11 cellular contexts compared by ENCODE assay signal in the genomic region with DNA sequence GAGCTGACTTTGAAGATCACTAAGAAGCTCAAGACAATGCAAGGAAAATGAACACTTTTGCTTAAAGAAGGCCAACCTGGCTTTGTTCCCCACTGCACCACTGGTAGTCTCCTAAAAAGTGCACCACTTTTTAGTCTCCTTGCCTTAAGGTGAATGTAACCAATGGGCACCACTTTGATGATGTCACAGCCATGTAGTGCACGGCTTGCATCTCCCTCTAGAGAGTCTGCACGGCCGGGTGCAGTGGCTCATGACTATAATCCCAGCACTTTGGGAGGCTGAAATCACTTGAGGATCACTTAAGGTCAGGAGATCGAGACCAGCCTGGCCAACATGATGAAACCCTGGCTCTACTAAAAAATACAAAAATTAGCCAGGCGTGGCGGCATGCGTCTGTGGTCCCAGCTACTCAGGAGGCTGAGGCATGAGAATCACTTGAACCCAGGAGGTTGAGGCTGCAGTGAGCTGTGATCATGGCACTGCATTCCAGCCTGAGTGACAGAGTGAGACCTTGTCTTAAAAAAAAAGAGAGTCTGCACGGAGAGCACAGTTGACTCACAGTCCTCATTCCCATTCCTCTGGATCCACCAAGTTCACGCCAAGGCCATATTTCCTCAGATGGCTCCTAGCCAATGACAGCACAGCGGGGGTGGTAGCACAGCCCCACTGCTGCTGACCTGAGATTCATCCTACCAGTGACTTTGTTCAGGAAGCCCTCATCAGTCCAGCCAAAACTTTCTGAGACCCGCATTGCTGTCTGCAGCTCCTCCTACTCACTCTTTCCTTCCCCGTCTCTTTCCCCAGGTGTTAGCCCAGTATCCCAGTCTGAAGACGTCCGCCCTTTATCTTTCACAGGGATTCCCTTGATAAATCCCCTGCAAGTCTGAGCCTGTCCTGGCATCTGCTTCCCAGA. TPM values are rescaled to one million over a fixed set of nuclear protein-coding genes. Genes with fewer than 3 reads are reported as not detected.
DNase-seq lines count a peak whose midpoint lies in the region; ATAC-seq and TF ChIP-seq lines count a peak whose summit lies in the region.
"Had no signal": no experiment of that assay in that cellular context is flagged by ENCODE, and none has a peak within 500 bp of the region (broad histone marks: within the 10 kb centered on the region; RNA-seq: fewer than 3 reads in every experiment).

No MANE protein-coding gene starts in this region.

- no peaks in the 10 kb centered on the region for H3K36me3 Mint-ChIP-seq in glutamatergic neuron (ENCODE audit: unreplicated experiment)
- no peaks in the 10 kb centered on the region for H3K36me3 Mint-ChIP-seq in activated CD8-positive, alpha-beta memory T cell treated with anti-CD3 and anti-CD28 coated beads, Interleukin-2, amount 10 ng/mL, durations not matched to agents 7 days and 5 days
- H3K36me3 Mint-ChIP-seq: activated naive CD4-positive, alpha-beta T cell treated with anti-CD3 and anti-CD28 coated beads, Interleukin-2, amount 10 ng/mL, durations not matched to agents 7 days and 5 days had no signal

- no peak for TF ChIP-seq CTCF in adrenal gland (IDR thresholded peaks at IDR 0.05)
- TF ChIP-seq CTCF in glutamatergic neuron (IDR thresholded peaks at IDR 0.05; ENCODE audit: partially characterized antibody, unreplicated experiment): no peak
- TF ChIP-seq CTCF in gastrocnemius medialis (IDR thresholded peaks at IDR 0.05 in 4 of 5, conservative IDR thresholded peaks at IDR 0.05 in 1 of 5): no peak

- H3K27me3 ChIP-seq in adrenal gland (no peaks in the 10 kb centered on the region), gastrocnemius medialis (no peaks in the 10 kb centered on the region)
- H3K27me3 ChIP-seq: left lung had no signal

- H3K27me3 Mint-ChIP-seq in glutamatergic neuron (ENCODE audit: unreplicated experiment): no peaks in the 10 kb centered on the region
- H3K27me3 Mint-ChIP-seq in activated CD8-positive, alpha-beta memory T cell treated with anti-CD3 and anti-CD28 coated beads, Interleukin-2, amount 10 ng/mL, durations not matched to agents 7 days and 5 days: peaks cover 14% of the 10 kb centered on the region

- TF ChIP-seq POLR2A in adrenal gland (IDR thresholded peaks at IDR 0.05) (peak in 1 of 2 donors; percentile 41), gastrocnemius medialis (IDR thresholded peaks at IDR 0.05) (no peak)

- DNase-seq in EH (ENCODE audit: low read depth) (peak; percentile 99), adrenal gland (peak; percentile 75 to 92 (median 82)), glutamatergic neuron (no peak), gastrocnemius medialis (peak in 1 of 2 donors; percentile 62), KBM-7 (no peak), medulla oblongata (ENCODE audit: extremely low spot score) (no peak), NCI-H187 (lab: John Stamatoyannopoulos, UW) (no peak)
- no peak for DNase-seq in activated CD8-positive, alpha-beta memory T cell treated with anti-CD3 and anti-CD28 coated beads, Interleukin-2, amount 10 ng/mL, durations not matched to agents 7 days and 5 days
- DNase-seq: activated naive CD4-positive, alpha-beta T cell treated with anti-CD3 and anti-CD28 coated beads, Interleukin-2, amount 10 ng/mL, durations not matched to agents 7 days and 5 days; SW 1271 had no signal

- peaks cover 30 to 41% of the 10 kb centered on the region in 2 donors for H3K4me1 ChIP-seq in adrenal gland (replicated peaks in 1 of 2)
- peaks cover 27 to 31% of the 10 kb centered on the region in 2 donors for H3K4me1 ChIP-seq in gastrocnemius medialis

- CTCF ChIA-PET in activated CD8-positive, alpha-beta memory T cell treated with anti-CD3 and anti-CD28 coated beads, Interleukin-2, amount 10 ng/mL, durations not matched to agents 7 days and 5 days (lab: Charles Lee): no interaction called here

- H3K9me3 Mint-ChIP-seq in glutamatergic neuron (ENCODE audit: unreplicated experiment): peaks cover 5% of the 10 kb centered on the region
- H3K9me3 Mint-ChIP-seq in activated CD8-positive, alpha-beta memory T cell treated with anti-CD3 and anti-CD28 coated beads, Interleukin-2, amount 10 ng/mL, durations not matched to agents 7 days and 5 days (ENCODE audit: low read depth): no peaks in the 10 kb centered on the region
- H3K9me3 Mint-ChIP-seq: activated naive CD4-positive, alpha-beta T cell treated with anti-CD3 and anti-CD28 coated beads, Interleukin-2, amount 10 ng/mL, durations not matched to agents 7 days and 5 days had no signal

- intact Hi-C loops in adrenal gland (cut with DNase I): loop anchor here in 1 of 2 donors (10.0 kb wide), 1 partner anchor 117 kb away; no protein-coding TSS in a partner anchor
- intact Hi-C loops in gastrocnemius medialis (cut with DNase I; ENCODE audit: low total_unique reads): loop anchor here (2.0 to 10.0 kb wide), 4 partner anchors 63 to 477 kb away; partner anchors contain the start of gene PPTC7

- no peaks in the 10 kb centered on the region for H3K9me3 ChIP-seq in adrenal gland (replicated peaks in 1 of 3)
- no peaks in the 10 kb centered on the region for H3K9me3 ChIP-seq in gastrocnemius medialis
- H3K9me3 ChIP-seq: left lung had no signal

- H3K27ac Mint-ChIP-seq in glutamatergic neuron (ENCODE audit: unreplicated experiment): no peak overlapping the region
- H3K27ac Mint-ChIP-seq in activated CD8-positive, alpha-beta memory T cell treated with anti-CD3 and anti-CD28 coated beads, Interleukin-2, amount 10 ng/mL, durations not matched to agents 7 days and 5 days: no peak overlapping the region
- H3K27ac Mint-ChIP-seq: activated naive CD4-positive, alpha-beta T cell treated with anti-CD3 and anti-CD28 coated beads, Interleukin-2, amount 10 ng/mL, durations not matched to agents 7 days and 5 days had no signal

- H3K4me1 Mint-ChIP-seq in glutamatergic neuron (ENCODE audit: low read depth, unreplicated experiment): peaks cover 13% of the 10 kb centered on the region
- H3K4me1 Mint-ChIP-seq in activated CD8-positive, alpha-beta memory T cell treated with anti-CD3 and anti-CD28 coated beads, Interleukin-2, amount 10 ng/mL, durations not matched to agents 7 days and 5 days: no peaks in the 10 kb centered on the region
- H3K4me1 Mint-ChIP-seq: activated naive CD4-positive, alpha-beta T cell treated with anti-CD3 and anti-CD28 coated beads, Interleukin-2, amount 10 ng/mL, durations not matched to agents 7 days and 5 days had no signal

- in situ Hi-C loops in gastrocnemius medialis (cut with MboI; ENCODE audit: low sequenced_read_pairs in 4 of 4) (loop anchor here in 1 of 4 donors (10.0 kb wide), 1 partner anchor 117 kb away; no protein-coding TSS in a partner anchor), KBM-7 (cut with MboI; ENCODE audit: low pct_unique_long_range_greater_than_20kb, low sequenced_read_pairs) (no loop called here)

- WGBS in adrenal gland, 4 donors: 37 to 48% (median 45%) methylated on average over 14 of the region's 14 CpGs

- peak in 1 of 2 donors; percentile 13 for ATAC-seq in gastrocnemius medialis
- no peak for ATAC-seq in activated CD8-positive, alpha-beta memory T cell treated with anti-CD3 and anti-CD28 coated beads, Interleukin-2, amount 10 ng/mL, durations not matched to agents 7 days and 5 days

- peak overlapping the region; percentile 2 for H3K4me3 Mint-ChIP-seq in glutamatergic neuron (ENCODE audit: unreplicated experiment)
- no peak overlapping the region for H3K4me3 Mint-ChIP-seq in activated CD8-positive, alpha-beta memory T cell treated with anti-CD3 and anti-CD28 coated beads, Interleukin-2, amount 10 ng/mL, durations not matched to agents 7 days and 5 days
- H3K4me3 Mint-ChIP-seq: activated naive CD4-positive, alpha-beta T cell treated with anti-CD3 and anti-CD28 coated beads, Interleukin-2, amount 10 ng/mL, durations not matched to agents 7 days and 5 days had no signal

- H3K4me3 ChIP-seq in adrenal gland (no peak overlapping the region), gastrocnemius medialis (no peak overlapping the region)
- H3K4me3 ChIP-seq: left lung had no signal

- H3K36me3 ChIP-seq in adrenal gland (replicated peaks in 1 of 2) (no peaks in the 10 kb centered on the region), gastrocnemius medialis (no peaks in the 10 kb centered on the region)
- H3K36me3 ChIP-seq: left lung had no signal

- peak overlapping the region; percentile 59 to 97 (median 90) for H3K27ac ChIP-seq in adrenal gland
- peak overlapping the region; percentile 90 to 98 (median 94) for H3K27ac ChIP-seq in gastrocnemius medialis

RNA-seq across cellular contexts. Expression of gene IFT81, which starts 16.5 kb away (rescaled TPM):
- total RNA-seq in adrenal gland (10 to 100 TPM in 4 of 8 donors, 1 to 10 TPM in 4; 4.0 to 17.4 (median 10.5) TPM), glutamatergic neuron (ENCODE audit: unreplicated experiment) (27.6 TPM), gastrocnemius medialis (1 to 10 TPM; 3.3 to 4.5 (median 3.7) TPM)
- 10 to 100 TPM in 1 of 3 donors, 1 to 10 TPM in 2; 5.3 to 12.1 (median 5.9) TPM for polyA plus RNA-seq in adrenal gland
- total RNA-seq in activated CD8-positive, alpha-beta memory T cell treated with anti-CD3 and anti-CD28 coated beads, Interleukin-2, amount 10 ng/mL, durations not matched to agents 7 days and 5 days: 1 to 10 TPM; 1.4 to 2.2 TPM

RNA-seq across cellular contexts. Expression of gene C12orf76, which starts 59.3 kb away (rescaled TPM):
- total RNA-seq in adrenal gland: 10 to 100 TPM in 7 of 8 donors, 1 to 10 TPM in 1; 7.1 to 19.5 (median 15.1) TPM
- polyA plus RNA-seq in adrenal gland: 10 to 100 TPM in 2 of 3 donors, 1 to 10 TPM in 1; 9.7 to 14.2 (median 12.1) TPM
- total RNA-seq in glutamatergic neuron (ENCODE audit: unreplicated experiment): 43.3 TPM
- 10 to 100 TPM in 1 of 4 donors, 1 to 10 TPM in 3; 3.0 to 22.8 (median 8.0) TPM for total RNA-seq in gastrocnemius medialis
- total RNA-seq in activated CD8-positive, alpha-beta memory T cell treated with anti-CD3 and anti-CD28 coated beads, Interleukin-2, amount 10 ng/mL, durations not matched to agents 7 days and 5 days: 10 to 100 TPM; 14.8 to 17.3 TPM

Comparison
In these comparisons a context has a peak if more than half of its experiments do, and no peak if none do; other contexts are left out.
1. DNase-seq: peak in EH (single experiment) and adrenal gland (7 of 7); none in glutamatergic neuron (single experiment), KBM-7 (single experiment), medulla oblongata (single experiment), activated CD8-positive, alpha-beta memory T cell treated with anti-CD3 and anti-CD28 coated beads, Interleukin-2, amount 10 ng/mL, durations not matched to agents 7 days and 5 days (single experiment) and NCI-H187 (0 of 2).